In the genomic region with DNA sequence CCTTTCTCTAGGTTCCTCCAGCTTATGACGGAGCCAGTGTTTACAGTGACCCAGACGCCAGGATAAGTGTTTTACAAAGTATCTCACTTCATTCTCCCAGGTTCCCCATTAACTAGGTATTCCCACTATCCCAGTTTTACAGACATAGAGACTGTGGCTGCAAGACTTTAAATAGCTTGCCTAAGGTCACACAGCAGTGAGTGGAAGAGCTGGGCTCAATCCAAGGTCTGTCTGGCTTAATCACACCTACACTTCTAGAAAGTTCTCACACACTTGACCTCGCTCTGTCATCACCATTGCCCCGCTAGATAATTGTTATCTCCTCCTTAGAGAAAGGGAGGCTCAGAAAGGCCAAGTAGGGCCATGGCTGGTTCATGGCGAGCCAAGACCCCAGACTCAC, we compare ENCODE assay signal across 1 cellular context.
TF ChIP-seq lines count a peak whose summit lies in the region.

No MANE protein-coding gene starts in this region.

TF ChIP-seq in GM23338, 12 proteins besides CTCF, POLR2A, EP300 and RAD21 (continued from another document):
- TF ChIP-seq, protein P1, sequence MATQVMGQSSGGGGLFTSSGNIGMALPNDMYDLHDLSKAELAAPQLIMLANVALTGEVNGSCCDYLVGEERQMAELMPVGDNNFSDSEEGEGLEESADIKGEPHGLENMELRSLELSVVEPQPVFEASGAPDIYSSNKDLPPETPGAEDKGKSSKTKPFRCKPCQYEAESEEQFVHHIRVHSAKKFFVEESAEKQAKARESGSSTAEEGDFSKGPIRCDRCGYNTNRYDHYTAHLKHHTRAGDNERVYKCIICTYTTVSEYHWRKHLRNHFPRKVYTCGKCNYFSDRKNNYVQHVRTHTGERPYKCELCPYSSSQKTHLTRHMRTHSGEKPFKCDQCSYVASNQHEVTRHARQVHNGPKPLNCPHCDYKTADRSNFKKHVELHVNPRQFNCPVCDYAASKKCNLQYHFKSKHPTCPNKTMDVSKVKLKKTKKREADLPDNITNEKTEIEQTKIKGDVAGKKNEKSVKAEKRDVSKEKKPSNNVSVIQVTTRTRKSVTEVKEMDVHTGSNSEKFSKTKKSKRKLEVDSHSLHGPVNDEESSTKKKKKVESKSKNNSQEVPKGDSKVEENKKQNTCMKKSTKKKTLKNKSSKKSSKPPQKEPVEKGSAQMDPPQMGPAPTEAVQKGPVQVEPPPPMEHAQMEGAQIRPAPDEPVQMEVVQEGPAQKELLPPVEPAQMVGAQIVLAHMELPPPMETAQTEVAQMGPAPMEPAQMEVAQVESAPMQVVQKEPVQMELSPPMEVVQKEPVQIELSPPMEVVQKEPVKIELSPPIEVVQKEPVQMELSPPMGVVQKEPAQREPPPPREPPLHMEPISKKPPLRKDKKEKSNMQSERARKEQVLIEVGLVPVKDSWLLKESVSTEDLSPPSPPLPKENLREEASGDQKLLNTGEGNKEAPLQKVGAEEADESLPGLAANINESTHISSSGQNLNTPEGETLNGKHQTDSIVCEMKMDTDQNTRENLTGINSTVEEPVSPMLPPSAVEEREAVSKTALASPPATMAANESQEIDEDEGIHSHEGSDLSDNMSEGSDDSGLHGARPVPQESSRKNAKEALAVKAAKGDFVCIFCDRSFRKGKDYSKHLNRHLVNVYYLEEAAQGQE (IDR thresholded peaks at IDR 0.05; ENCODE audit: unreplicated experiment), result no peak
- TF ChIP-seq ZNF114 (CRISPR knock-in tag; IDR thresholded peaks at IDR 0.05) (no peak), CREB1 (CRISPR knock-in tag; IDR thresholded peaks at IDR 0.05; ENCODE audit: low read depth) (no peak), POLR2AphosphoS5 (IDR thresholded peaks at IDR 0.05; ENCODE audit: low read depth) (no peak), JUNB (IDR thresholded peaks at IDR 0.05; ENCODE audit: unreplicated experiment) (no peak)
TF ChIP-seq in GM23338: peak in this region for 0.
